ENCODE assay signal across 15 cellular contexts in genomic region chr9:16501098-16501663, GRCh38.
DNase-seq lines count a peak whose midpoint lies in the region; TF ChIP-seq lines count a peak whose summit lies in the region.
"Had no signal": no experiment of that assay in that cellular context is flagged by ENCODE, and none has a peak within 500 bp of the region (broad histone marks: within the 10 kb centered on the region; RNA-seq: fewer than 3 reads in every experiment).

No MANE protein-coding gene starts in this region.

- no peak overlapping the region for H3K27ac ChIP-seq in esophagus muscularis mucosa (replicated peaks in 1 of 4)
- H3K27ac ChIP-seq: body of pancreas had no signal

- H3K36me3 ChIP-seq in esophagus muscularis mucosa = no peaks in the 10 kb centered on the region

- no peak overlapping the region for H3K4me3 ChIP-seq in fibroblast of pulmonary artery (replicated peaks; ENCODE audit: low read depth, low read length)
- H3K4me3 ChIP-seq in esophagus muscularis mucosa = no peak overlapping the region
- H3K4me3 ChIP-seq: body of pancreas had no signal

- intact Hi-C loops in esophagus muscularis mucosa (cut with DNase I) = no loop called here

- no peak for TF ChIP-seq POLR2A in esophagus muscularis mucosa (IDR thresholded peaks at IDR 0.05; ENCODE audit: low read depth)

- TF ChIP-seq CTCF in fibroblast of pulmonary artery (IDR thresholded peaks at IDR 0.05; ENCODE audit: low read length, missing control alignments) (no peak), esophagus muscularis mucosa (IDR thresholded peaks at IDR 0.05) (no peak)

- peaks cover 0 to 32% (median 29%) of the 10 kb centered on the region in 4 donors for H3K4me1 ChIP-seq in esophagus muscularis mucosa
- H3K4me1 ChIP-seq: body of pancreas had no signal

- no peaks in the 10 kb centered on the region for H3K9me3 ChIP-seq in esophagus muscularis mucosa
- H3K9me3 ChIP-seq: body of pancreas had no signal

- no peaks in the 10 kb centered on the region for H3K27me3 ChIP-seq in esophagus muscularis mucosa
- H3K27me3 ChIP-seq: body of pancreas had no signal

- no peak for TF ChIP-seq EP300 in esophagus muscularis mucosa (IDR thresholded peaks at IDR 0.05)

- WGBS in esophagus muscularis mucosa = 81% methylated on average over 2 of the region's 2 CpGs

- peak; percentile 70 for DNase-seq in A172 (ENCODE audit: low spot score)
- DNase-seq in HS-5 (ENCODE audit: low read depth) = peak; percentile 64
- DNase-seq in astrocyte of the hippocampus (ENCODE audit: low read depth, low spot score) = peak; percentile 41
- peak; percentile 61 for DNase-seq in fibroblast of pulmonary artery (ENCODE audit: low read depth)
- no peak for DNase-seq in NCI-H526 treated with DMSO at 0.1 percent for 48 hours (lab: John Stamatoyannopoulos, UW)
- no peak for DNase-seq in T-helper 1 cell
- no peak for DNase-seq in activated naive CD4-positive, alpha-beta T cell treated with anti-CD3 and anti-CD28 coated beads, Interleukin-2, amount 50 U/mL, for 16 hours
- no peak for DNase-seq in esophagus muscularis mucosa (ENCODE audit: extremely low spot score)
- DNase-seq: activated CD4-positive, alpha-beta T cell treated with anti-CD3 and anti-CD28 coated beads, Interleukin-2, amount 50 U/mL, for 1 hour; activated naive CD4-positive, alpha-beta T cell treated with anti-CD3 and anti-CD28 coated beads for 36 hours; body of pancreas; CD4-positive, alpha-beta T cell; NCI-H2081 treated with DMSO at 0.1 percent for 48 hours; NCI-H69; stimulated activated naive CD8-positive, alpha-beta T cell treated with anti-CD3 and anti-CD28 coated beads, Interleukin-15, amount 100 ng/mL, for 72 hours had no signal

Comparison
In these comparisons a context has a peak if more than half of its experiments do, and no peak if none do; other contexts are left out.
1. DNase-seq: peak in A172 (single experiment), HS-5 (single experiment), astrocyte of the hippocampus (single experiment) and fibroblast of pulmonary artery (single experiment); none in NCI-H526 treated with DMSO at 0.1 percent for 48 hours (single experiment), T-helper 1 cell (0 of 5), activated naive CD4-positive, alpha-beta T cell treated with anti-CD3 and anti-CD28 coated beads, Interleukin-2, amount 50 U/mL, for 16 hours (single experiment) and esophagus muscularis mucosa (single experiment).